Comparison of ENCODE assay signal across 9 cellular contexts in genomic region chr5:149632311-149633251, GRCh38. TPM values are rescaled to one million over a fixed set of nuclear protein-coding genes. Genes with fewer than 3 reads are reported as not detected.
DNase-seq lines count a peak whose midpoint lies in the region; ATAC-seq, FAIRE-seq and TF ChIP-seq lines count a peak whose summit lies in the region.
"Had no signal": no experiment of that assay in that cellular context is flagged by ENCODE, and none has a peak within 500 bp of the region (broad histone marks: within the 10 kb centered on the region; RNA-seq: fewer than 3 reads in every experiment).

No MANE protein-coding gene starts in this region.

- FAIRE-seq in bronchial epithelial cell (lab: Jason Lieb, UNC) = peak; percentile 88

- H3K27me3 ChIP-seq in AG04450 (ENCODE audit: control insufficient read depth, insufficient read depth, low read length) = no peaks in the 10 kb centered on the region
- H3K27me3 ChIP-seq in HUES64 (ENCODE audit: insufficient read depth, low read length) = no peaks in the 10 kb centered on the region
- no peaks in the 10 kb centered on the region for H3K27me3 ChIP-seq in bronchial epithelial cell (ENCODE audit: control insufficient read depth, insufficient read depth, low read length)

- CTCF ChIA-PET in AG04450 (lab: Charles Lee) = interaction anchor here (0.5 to 16.1 kb wide), 5 partner anchors 14 to 359 kb away, joined by 3 to 282 read pairs (median 11); no protein-coding TSS in a partner anchor

- DNase-seq in AG04450 (ENCODE audit: low read depth, low spot score) (peak; percentile 37), bronchial epithelial cell (ENCODE audit: low read depth) (peak; percentile 98), lung microvascular endothelial cell (ENCODE audit: low read depth in 2 of 2) (peak; percentile 64 to 66), NCI-H1092 (lab: John Stamatoyannopoulos, UW) (no peak)

- no peak for ATAC-seq in GM21723 (IDR thresholded peaks at IDR 0.05; ENCODE audit: unreplicated experiment)
- ATAC-seq in HG03280 (IDR thresholded peaks at IDR 0.05; ENCODE audit: unreplicated experiment) = no peak
- no peak for ATAC-seq in GM21717 (IDR thresholded peaks at IDR 0.05; ENCODE audit: unreplicated experiment)

- 70% methylated on average over 12 of the region's 12 CpGs for WGBS in HUES64

- no peak overlapping the region for H3K9ac ChIP-seq in HUES64 (ENCODE audit: low read depth, low read length)

- H3K4me3 ChIP-seq in AG04450 (ENCODE audit: low read depth, low read length) = no peak overlapping the region
- H3K4me3 ChIP-seq in HUES64 (ENCODE audit: low read length) = no peak overlapping the region
- H3K4me3 ChIP-seq in bronchial epithelial cell (ENCODE audit: low read depth, low read length) = no peak overlapping the region
- H3K4me3 ChIP-seq: thoracic aorta had no signal

- H3K4me1 ChIP-seq in HUES64 (ENCODE audit: insufficient read depth, low read length) = peaks cover 21% of the 10 kb centered on the region; the same call in 1 of the 2 replicates

- POLR2A ChIA-PET in AG04450 (lab: Yijun Ruan, JAX) = no interaction called here

- H3K27ac ChIP-seq in AG04450 (ENCODE audit: low read depth, low read length) (peak overlapping the region; percentile 47), HUES64 (ENCODE audit: low read depth, low read length) (peak overlapping the region; percentile 14; the same call in 1 of the 2 replicates)
- H3K27ac ChIP-seq: thoracic aorta had no signal

- H3K9me3 ChIP-seq in AG04450 (ENCODE audit: control insufficient read depth, insufficient read depth, low read length) (no peaks in the 10 kb centered on the region; the same call in 1 of the 2 replicates), HUES64 (ENCODE audit: insufficient read depth, low read depth, low read length) (no peaks in the 10 kb centered on the region)
- H3K9me3 ChIP-seq: thoracic aorta had no signal

- no peaks in the 10 kb centered on the region for H3K36me3 ChIP-seq in HUES64 (ENCODE audit: insufficient read depth, low read length)
- H3K36me3 ChIP-seq in bronchial epithelial cell (ENCODE audit: control insufficient read depth, insufficient read depth, low read length) = peaks cover 1% of the 10 kb centered on the region

- TF ChIP-seq CTCF in AG04450 (IDR thresholded peaks at IDR 0.05; ENCODE audit: low read depth, low read length) = no peak
- no peak for TF ChIP-seq CTCF in bronchial epithelial cell (IDR thresholded peaks at IDR 0.05; ENCODE audit: insufficient read depth, low read length, severe bottlenecking)

RNA-seq across cellular contexts. Expression of gene ARHGEF37, which starts 51.3 kb away (rescaled TPM):
- 0.61 and 0.74 TPM in 2 replicates for polyA plus RNA-seq in AG04450 (2011; rRNA removed)
- 0.83 and 1.6 TPM in 2 replicates for polyA minus RNA-seq in AG04450 (2011; rRNA and poly(A)+ RNA removed)
- 0.60 TPM for polyA plus RNA-seq in HUES64 (2013, experiment 1 of 2)
- 0.57 TPM for polyA plus RNA-seq in HUES64 (2013, experiment 2 of 2)
- total RNA-seq in bronchial epithelial cell (9.2 and 29.1 TPM in 2 replicates), lung microvascular endothelial cell (9.8 and 16.1 TPM in 2 replicates)
